ENCODE assay signal across 18 cellular contexts in the genomic region with DNA sequence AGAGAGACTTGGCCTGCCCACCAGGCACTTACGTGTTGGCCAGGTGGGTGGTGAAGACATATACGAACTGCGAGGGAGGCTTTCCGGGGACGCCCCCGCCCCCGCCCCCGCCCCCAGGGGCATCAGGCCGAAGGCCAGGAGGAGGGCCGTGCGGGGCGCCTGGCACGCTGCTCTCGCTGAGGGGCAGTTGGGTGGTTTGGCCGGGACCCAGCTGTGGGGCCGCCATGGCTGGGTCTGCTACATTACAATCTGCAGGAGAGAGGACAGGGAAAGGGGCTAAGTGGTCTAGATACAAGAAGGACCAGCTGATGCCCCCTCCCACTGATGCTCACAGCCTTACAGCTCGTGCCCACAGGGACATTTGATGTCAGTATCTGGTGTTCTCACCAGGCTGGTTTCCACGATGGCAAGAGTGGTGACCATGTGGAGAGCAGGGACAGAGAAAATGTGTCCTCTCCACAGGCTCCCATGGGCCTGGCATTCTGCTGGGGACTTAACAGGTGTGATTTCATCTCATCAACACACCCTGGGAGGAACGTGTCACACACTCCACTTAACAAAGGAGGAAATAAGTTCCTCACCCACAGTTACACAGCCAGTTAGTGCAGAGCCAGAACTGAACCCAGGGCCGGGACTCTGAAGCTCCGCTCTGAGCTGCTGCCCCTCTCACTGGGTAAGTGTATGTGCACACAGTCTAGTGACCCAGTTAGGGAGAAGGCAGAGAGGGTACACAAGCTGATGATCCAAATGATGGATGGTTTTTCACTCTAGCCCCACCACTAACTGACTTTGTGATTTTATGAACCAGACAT. TPM values are rescaled to one million over a fixed set of nuclear protein-coding genes. Genes with fewer than 3 reads are reported as not detected.
"Had no signal": no experiment of that assay in that cellular context is flagged by ENCODE, and none has a peak within 500 bp of the region (broad histone marks: within the 10 kb centered on the region; RNA-seq: fewer than 3 reads in every experiment).

No MANE protein-coding gene starts in this region.

- H3K27ac Mint-ChIP-seq: activated T-helper 1 cell treated with anti-CD3 and anti-CD28 coated beads, Interleukin-12 subunit alpha, Interleukin-12 subunit beta, Interleukin-2, Interleukin-4 antibody, amounts not matched to agents 30 ng/mL and 10 ng/mL and 1 ng/mL, durations not matched to agents 14 hours and 24 hours and 36 hours; memory B cell; nephron; T-helper 1 cell treated with Interleukin-12 subunit alpha and Interleukin-12 subunit beta and Interleukin-4 antibody, amounts not matched to agents 30 μg/mL and 1 μg/mL, for 36 hours had no signal

- H3K4me3 ChIP-seq: cardiac muscle cell, colonic mucosa, left ventricle myocardium inferior, prostate gland, right lobe of liver, thyroid gland had no signal

- H3K36me3 ChIP-seq: WERI-Rb-1 had no signal

- DNase-seq: activated CD4-positive, alpha-beta T cell treated with anti-CD3 and anti-CD28 coated beads for 48 hours; activated CD8-positive, alpha-beta memory T cell treated with anti-CD3 and anti-CD28 coated beads, Interleukin-2, amount 50 U/mL, for 48 hours; activated naive CD4-positive, alpha-beta T cell; colonic mucosa; hippocampal formation; left ventricle myocardium inferior; stimulated activated CD4-positive, alpha-beta T cell treated with anti-CD3 and anti-CD28 coated beads, Interleukin-1b, Interleukin-23, amount 100 ng/mL, for 48 hours; thyroid gland; WERI-Rb-1 had no signal

- H3K27me3 ChIP-seq: cardiac muscle cell, colonic mucosa, right lobe of liver, thyroid gland had no signal

- H3K9me3 Mint-ChIP-seq: activated T-helper 1 cell treated with anti-CD3 and anti-CD28 coated beads, Interleukin-12 subunit alpha, Interleukin-12 subunit beta, Interleukin-2, Interleukin-4 antibody, amounts not matched to agents 30 ng/mL and 10 ng/mL and 1 ng/mL, durations not matched to agents 14 hours and 24 hours and 36 hours; memory B cell; nephron; T-helper 1 cell treated with Interleukin-12 subunit alpha and Interleukin-12 subunit beta and Interleukin-4 antibody, amounts not matched to agents 30 μg/mL and 1 μg/mL, for 36 hours had no signal

- H3K27me3 Mint-ChIP-seq: memory B cell had no signal

- H3K27ac ChIP-seq: cardiac muscle cell, colonic mucosa, left ventricle myocardium inferior, prostate gland, right lobe of liver, thyroid gland, WERI-Rb-1 had no signal

- H3K4me3 Mint-ChIP-seq: activated T-helper 1 cell treated with anti-CD3 and anti-CD28 coated beads, Interleukin-12 subunit alpha, Interleukin-12 subunit beta, Interleukin-2, Interleukin-4 antibody, amounts not matched to agents 30 ng/mL and 10 ng/mL and 1 ng/mL, durations not matched to agents 14 hours and 24 hours and 36 hours; memory B cell; nephron; T-helper 1 cell treated with Interleukin-12 subunit alpha and Interleukin-12 subunit beta and Interleukin-4 antibody, amounts not matched to agents 30 μg/mL and 1 μg/mL, for 36 hours had no signal

- H3K9me3 ChIP-seq: colonic mucosa, left ventricle myocardium inferior, prostate gland, right lobe of liver, thyroid gland had no signal

- H3K4me1 ChIP-seq: colonic mucosa, right lobe of liver had no signal

RNA-seq across cellular contexts. Expression of a gene that starts 19.7 kb away (rescaled TPM):
- total RNA-seq: cardiac muscle cell, glomerular endothelial cell, left ventricle myocardium inferior, thyroid gland had no signal

RNA-seq across cellular contexts. Expression of a gene that starts 52.7 kb away (rescaled TPM):
- total RNA-seq: activated T-helper 1 cell treated with anti-CD3 and anti-CD28 coated beads, Interleukin-12 subunit alpha, Interleukin-12 subunit beta, Interleukin-2, Interleukin-4 antibody, amounts not matched to agents 30 ng/mL and 10 ng/mL and 1 ng/mL, durations not matched to agents 14 hours and 24 hours and 36 hours; colonic mucosa; glomerular endothelial cell; left ventricle myocardium inferior; omental fat pad; prostate gland; right lobe of liver; thyroid gland had no signal
